Comparison of ENCODE assay signal across 18 cellular contexts in the genomic region with DNA sequence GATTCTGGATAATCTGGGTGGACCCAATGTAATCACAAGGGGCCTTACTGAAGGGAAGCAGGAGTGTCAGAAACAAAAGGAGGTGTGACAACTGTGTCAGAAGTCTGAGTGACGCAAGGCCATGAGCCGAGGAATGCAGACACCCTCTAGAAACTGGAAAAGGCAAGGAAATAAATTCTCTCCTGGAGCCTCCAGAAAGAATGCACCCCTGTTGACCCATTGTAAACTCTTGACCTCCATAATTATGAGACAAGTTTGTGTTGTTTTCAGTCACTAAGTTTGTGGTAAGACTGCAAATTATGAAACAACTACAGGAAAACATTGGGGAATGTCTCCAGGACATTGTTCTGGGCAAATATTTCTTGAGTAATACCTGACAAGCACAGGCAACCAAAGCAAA. TPM values are rescaled to one million over a fixed set of nuclear protein-coding genes. Genes with fewer than 3 reads are reported as not detected.
A peak's percentile ranks its signal among the peaks of the same experiment; 100 is the strongest.
DNase-seq lines count a peak whose midpoint lies in the region; ATAC-seq, FAIRE-seq and TF ChIP-seq lines count a peak whose summit lies in the region.
"Had no signal": no experiment of that assay in that cellular context is flagged by ENCODE, and none has a peak within 500 bp of the region (broad histone marks: within the 10 kb centered on the region; RNA-seq: fewer than 3 reads in every experiment).

No MANE protein-coding gene starts in this region.

- no peaks in the 10 kb centered on the region for H3K4me1 ChIP-seq in astrocyte (ENCODE audit: insufficient read depth, low read length)

- H3K9me3 ChIP-seq in astrocyte (ENCODE audit: insufficient read depth, low read depth, low read length): no peaks in the 10 kb centered on the region
- H3K9me3 ChIP-seq: BLaER1 had no signal

- no peaks in the 10 kb centered on the region for H3K9me3 Mint-ChIP-seq in astrocyte (ENCODE audit: unreplicated experiment)
- H3K9me3 Mint-ChIP-seq in progenitor cell of endocrine pancreas (ENCODE audit: low read depth): no peaks in the 10 kb centered on the region
- H3K9me3 Mint-ChIP-seq: activated T-cell treated with anti-CD3 and anti-CD28 coated beads, Interleukin-2, amount 50 U/mL, for 24 hours; memory B cell; stimulated activated memory B cell treated with anti-CD40 and anti-IgM and Interleukin-4, amounts not matched to agents 10 μg/mL and 1 μg/mL and 100 μg/mL, for 72 hours had no signal

- DNase-seq in GM04504 (ENCODE audit: low read depth): peak; percentile 19
- DNase-seq in astrocyte (ENCODE audit: low read depth): no peak
- peak; percentile 80 for DNase-seq in fibroblast of pulmonary artery (ENCODE audit: low read depth)
- no peak for DNase-seq in progenitor cell of endocrine pancreas (ENCODE audit: low spot score, unreplicated experiment)
- DNase-seq in NCI-H1694 (lab: John Stamatoyannopoulos, UW): no peak
- DNase-seq in activated T-cell treated with anti-CD3 and anti-CD28 coated beads for 4 hours: no peak
- DNase-seq in activated CD4-positive, alpha-beta T cell treated with anti-CD3 and anti-CD28 coated beads for 48 hours: no peak
- DNase-seq: activated CD4-positive, alpha-beta T cell treated with anti-CD3 and anti-CD28 coated beads for 4 hours; activated T-cell treated with anti-CD3 and anti-CD28 coated beads, Interleukin-2, amount 50 U/mL, for 24 hours; cortex of kidney; DMS79 treated with DMSO at 0.1 percent for 48 hours; H7; SIG-M5 had no signal

- no peak for FAIRE-seq in astrocyte (lab: Jason Lieb, UNC)

- no peak for ATAC-seq in GM19452 (IDR thresholded peaks at IDR 0.05; ENCODE audit: unreplicated experiment)
- ATAC-seq: stimulated activated memory B cell treated with anti-CD40 and anti-IgM and Interleukin-4, amounts not matched to agents 10 μg/mL and 1 μg/mL and 100 μg/mL, for 72 hours had no signal

- H3K4me3 ChIP-seq in astrocyte (ENCODE audit: insufficient read depth, low read depth, low read length) (no peak overlapping the region), fibroblast of pulmonary artery (replicated peaks; ENCODE audit: low read depth, low read length) (no peak overlapping the region)
- H3K4me3 ChIP-seq: BLaER1, skin epidermis had no signal

- no peak for TF ChIP-seq CTCF in astrocyte (IDR thresholded peaks at IDR 0.05; ENCODE audit: insufficient read depth, low read depth, low read length)
- no peak for TF ChIP-seq CTCF in fibroblast of pulmonary artery (IDR thresholded peaks at IDR 0.05; ENCODE audit: low read length, missing control alignments)
- no peak for TF ChIP-seq CTCF in progenitor cell of endocrine pancreas (IDR thresholded peaks at IDR 0.05; ENCODE audit: unreplicated experiment)

- H3K27ac Mint-ChIP-seq in astrocyte (ENCODE audit: unreplicated experiment) (peak overlapping the region; percentile 41), progenitor cell of endocrine pancreas (peak overlapping the region; percentile 85)
- H3K27ac Mint-ChIP-seq: activated T-cell treated with anti-CD3 and anti-CD28 coated beads, Interleukin-2, amount 50 U/mL, for 24 hours; memory B cell; stimulated activated memory B cell treated with anti-CD40 and anti-IgM and Interleukin-4, amounts not matched to agents 10 μg/mL and 1 μg/mL and 100 μg/mL, for 72 hours had no signal

- H3K36me3 ChIP-seq in astrocyte (ENCODE audit: insufficient read depth, low read length): no peaks in the 10 kb centered on the region
- H3K36me3 ChIP-seq: BLaER1 had no signal

- H3K4me1 Mint-ChIP-seq in astrocyte (ENCODE audit: low read depth, unreplicated experiment) (peaks cover 9% of the 10 kb centered on the region), progenitor cell of endocrine pancreas (ENCODE audit: low read depth) (peaks cover 46% of the 10 kb centered on the region)
- H3K4me1 Mint-ChIP-seq: memory B cell; stimulated activated memory B cell treated with anti-CD40 and anti-IgM and Interleukin-4, amounts not matched to agents 10 μg/mL and 1 μg/mL and 100 μg/mL, for 72 hours had no signal

- H3K79me2 ChIP-seq in astrocyte (ENCODE audit: insufficient read depth, low read length): no peaks in the 10 kb centered on the region

- H3K36me3 Mint-ChIP-seq in astrocyte (ENCODE audit: low read depth, unreplicated experiment) (peaks cover 17% of the 10 kb centered on the region), progenitor cell of endocrine pancreas (ENCODE audit: insufficient read depth) (peaks cover 7% of the 10 kb centered on the region)
- H3K36me3 Mint-ChIP-seq: memory B cell had no signal

- no peaks in the 10 kb centered on the region for H3K27me3 ChIP-seq in astrocyte (ENCODE audit: insufficient read depth, low read length)
- H3K27me3 ChIP-seq: BLaER1 had no signal

- H3K27me3 Mint-ChIP-seq in astrocyte (ENCODE audit: low read depth, unreplicated experiment) (no peaks in the 10 kb centered on the region), progenitor cell of endocrine pancreas (no peaks in the 10 kb centered on the region)
- H3K27me3 Mint-ChIP-seq: stimulated activated memory B cell treated with anti-CD40 and anti-IgM and Interleukin-4, amounts not matched to agents 10 μg/mL and 1 μg/mL and 100 μg/mL, for 72 hours had no signal

- no peak overlapping the region for H3K27ac ChIP-seq in astrocyte (ENCODE audit: low read depth, low read length)
- H3K27ac ChIP-seq: BLaER1, skin epidermis had no signal

- no peak overlapping the region for H3K4me2 ChIP-seq in astrocyte (ENCODE audit: low read length)
- H3K4me2 ChIP-seq: BLaER1 had no signal

- H2AFZ ChIP-seq in astrocyte (ENCODE audit: low read depth, low read length): no peak overlapping the region

- H3K4me3 Mint-ChIP-seq in astrocyte (ENCODE audit: unreplicated experiment) (no peak overlapping the region), progenitor cell of endocrine pancreas (ENCODE audit: low read depth) (no peak overlapping the region)
- H3K4me3 Mint-ChIP-seq: activated T-cell treated with anti-CD3 and anti-CD28 coated beads, Interleukin-2, amount 50 U/mL, for 24 hours; memory B cell; stimulated activated memory B cell treated with anti-CD40 and anti-IgM and Interleukin-4, amounts not matched to agents 10 μg/mL and 1 μg/mL and 100 μg/mL, for 72 hours had no signal

- no peaks in the 10 kb centered on the region for H4K20me1 ChIP-seq in astrocyte (ENCODE audit: insufficient read depth, low read length)
- H4K20me1 ChIP-seq: BLaER1 had no signal

- no peak overlapping the region for H3K9ac ChIP-seq in astrocyte (ENCODE audit: low read length)
- H3K9ac ChIP-seq: BLaER1 had no signal

RNA-seq across cellular contexts. Expression of a gene that starts 47.3 kb away (rescaled TPM):
- 1.2 and 1.7 TPM in 2 replicates for total RNA-seq in astrocyte
- 6.5 and 7.6 TPM in 2 replicates for total RNA-seq in progenitor cell of endocrine pancreas

Comparison
In these comparisons a context has a peak if more than half of its experiments do, and no peak if none do; other contexts are left out.
1. DNase-seq: peak in GM04504 (single experiment) and fibroblast of pulmonary artery (single experiment); none in astrocyte (single experiment), progenitor cell of endocrine pancreas (single experiment), NCI-H1694 (single experiment), activated T-cell treated with anti-CD3 and anti-CD28 coated beads for 4 hours (single experiment) and activated CD4-positive, alpha-beta T cell treated with anti-CD3 and anti-CD28 coated beads for 48 hours (single experiment).